In genomic region chr4:41454393-41454792, GRCh38 we compare ENCODE assay signal across 15 cellular contexts.
DNase-seq lines count a peak whose midpoint lies in the region; ATAC-seq and TF ChIP-seq lines count a peak whose summit lies in the region.
"Had no signal": no experiment of that assay in that cellular context is flagged by ENCODE, and none has a peak within 500 bp of the region (broad histone marks: within the 10 kb centered on the region; RNA-seq: fewer than 3 reads in every experiment).

No MANE protein-coding gene starts in this region.

- DNase-seq in NCI-H1092 treated with DMSO at 0.1 percent for 48 hours (lab: John Stamatoyannopoulos, UW) (peak; percentile 46), NCI-H1092 (lab: John Stamatoyannopoulos, UW) (no peak), NCI-H748 treated with DMSO at 0.1 percent for 48 hours (lab: John Stamatoyannopoulos, UW) (peak; percentile 66), heart left ventricle (no peak), retina (peak; percentile 39), HT-29 (ENCODE audit: low spot score) (no peak), spleen (no peak)
- DNase-seq: activated CD4-positive, alpha-beta memory T cell treated with anti-CD3 and anti-CD28 coated beads for 36 hours; activated T-cell treated with anti-CD3 and anti-CD28 coated beads, Interleukin-2, amount 50 U/mL, for 72 hours; CD8-positive, alpha-beta T cell; head of caudate nucleus; naive B cell; OCI-M1; posterior cingulate gyrus had no signal

- H3K36me3 ChIP-seq in heart left ventricle = no peaks in the 10 kb centered on the region
- no peaks in the 10 kb centered on the region for H3K36me3 ChIP-seq in spleen

- no peaks in the 10 kb centered on the region for H3K27me3 ChIP-seq in heart left ventricle
- peaks cover 0 to 5% (median 0%) of the 10 kb centered on the region in 7 donors for H3K27me3 ChIP-seq in spleen (replicated peaks in 1 of 7)

- TF ChIP-seq CTCF in heart left ventricle (IDR thresholded peaks at IDR 0.05) (no peak), spleen (IDR thresholded peaks at IDR 0.05 in 8 of 11, conservative IDR thresholded peaks at IDR 0.05 in 3 of 11) (no peak)

- H3K4me3 ChIP-seq in heart left ventricle = no peak overlapping the region
- no peak overlapping the region for H3K4me3 ChIP-seq in spleen

- H3K4me1 ChIP-seq in heart left ventricle (peaks cover 0 to 60% (median 32%) of the 10 kb centered on the region in 12 donors), spleen (peaks cover 0 to 5% (median 0%) of the 10 kb centered on the region in 6 donors)

- intact Hi-C loops in heart left ventricle (cut with DNase I) (loop anchor here in 1 of 10 donors (10.0 kb wide), 1 partner anchor 50 kb away; no protein-coding TSS in a partner anchor), spleen (cut with DNase I; ENCODE audit: low total_unique reads) (no loop called here)

- WGBS in heart left ventricle, 4 donors = 12 to 20% (median 18%) methylated on average over 4 of the region's 4 CpGs
- WGBS in spleen, 5 donors = 45 to 75% (median 68%) methylated on average over 4 of the region's 4 CpGs

- H3K27ac ChIP-seq in heart left ventricle = no peak overlapping the region
- H3K27ac ChIP-seq in spleen = peak overlapping the region in 1 of 8 donors; percentile 7

- no peak for TF ChIP-seq POLR2A in heart left ventricle (IDR thresholded peaks at IDR 0.05)
- no peak for TF ChIP-seq POLR2A in spleen (IDR thresholded peaks at IDR 0.05)

- H3K9me3 ChIP-seq in heart left ventricle (no peaks in the 10 kb centered on the region), spleen (no peaks in the 10 kb centered on the region)

- peak; percentile 49 to 67 (median 63) for ATAC-seq in heart left ventricle
- no peak for ATAC-seq in GM21360 (IDR thresholded peaks at IDR 0.05; ENCODE audit: unreplicated experiment)
- ATAC-seq: activated T-cell treated with anti-CD3 and anti-CD28 coated beads, Interleukin-2, amount 50 U/mL, for 72 hours; CD8-positive, alpha-beta T cell had no signal

Comparison
In these comparisons a context has a peak if more than half of its experiments do, and no peak if none do; other contexts are left out.
1. DNase-seq: peak in NCI-H1092 treated with DMSO at 0.1 percent for 48 hours (single experiment), NCI-H748 treated with DMSO at 0.1 percent for 48 hours (single experiment) and retina (single experiment); none in NCI-H1092 (single experiment), heart left ventricle (0 of 5), HT-29 (single experiment) and spleen (single experiment).